Comparison of ENCODE assay signal across 9 cellular contexts in genomic region chr16:11799017-11799381, GRCh38. TPM values are rescaled to one million over a fixed set of nuclear protein-coding genes. Genes with fewer than 3 reads are reported as not detected.
DNase-seq lines count a peak whose midpoint lies in the region; ATAC-seq and TF ChIP-seq lines count a peak whose summit lies in the region.
"Had no signal": no experiment of that assay in that cellular context is flagged by ENCODE, and none has a peak within 500 bp of the region (broad histone marks: within the 10 kb centered on the region; RNA-seq: fewer than 3 reads in every experiment).

No MANE protein-coding gene starts in this region.

- peak overlapping the region in 5 of 6 donors; percentile 74 to 99 (median 99) for H3K27ac Mint-ChIP-seq in naive B cell

- H3K27me3 Mint-ChIP-seq in naive B cell, result no peaks in the 10 kb centered on the region

- no peak for TF ChIP-seq CTCF in AG04450 (IDR thresholded peaks at IDR 0.05; ENCODE audit: low read depth, low read length)
- TF ChIP-seq CTCF in HFF-Myc (IDR thresholded peaks at IDR 0.05; ENCODE audit: low read depth, low read length, missing control alignments), result no peak
- no peak for TF ChIP-seq CTCF in ascending aorta (IDR thresholded peaks at IDR 0.05)

- ATAC-seq in naive B cell (ENCODE audit: low read depth in 2 of 2) (no peak), HG03521 (IDR thresholded peaks at IDR 0.05; ENCODE audit: unreplicated experiment) (no peak)

- H3K9me3 ChIP-seq in AG04450 (ENCODE audit: control insufficient read depth, insufficient read depth, low read length), result no peaks in the 10 kb centered on the region
- H3K9me3 ChIP-seq in ascending aorta, result no peaks in the 10 kb centered on the region

- DNase-seq in AG04450 (ENCODE audit: low read depth, low spot score), result no peak
- no peak for DNase-seq in HFF-Myc (ENCODE audit: extremely low read depth, low read depth)
- no peak for DNase-seq in ascending aorta (ENCODE audit: low spot score in 2 of 2)
- no peak for DNase-seq in naive B cell
- no peak for DNase-seq in AG20443 (ENCODE audit: low spot score)
- no peak for DNase-seq in HuH-7.5 (ENCODE audit: low spot score)
- no peak for DNase-seq in GDM1 (lab: John Stamatoyannopoulos, UW)
- DNase-seq: mesenchymal stem cell had no signal

- POLR2A ChIA-PET in AG04450 (lab: Yijun Ruan, JAX), result no interaction called here

- H3K4me3 Mint-ChIP-seq in naive B cell, result peak overlapping the region in 4 of 8 donors; percentile 37 to 97 (median 96)

- H3K27me3 ChIP-seq in AG04450 (ENCODE audit: control insufficient read depth, insufficient read depth, low read length), result no peaks in the 10 kb centered on the region
- H3K27me3 ChIP-seq in ascending aorta, result no peaks in the 10 kb centered on the region

- H3K9me3 Mint-ChIP-seq in naive B cell, result no peaks in the 10 kb centered on the region

- CTCF ChIA-PET in AG04450 (lab: Charles Lee), result interaction anchor here (0.6 to 1.6 kb wide), 3 partner anchors 35 to 269 kb away, joined by 3 to 4 read pairs (median 3); no protein-coding TSS in a partner anchor

- no peaks in the 10 kb centered on the region for H3K36me3 Mint-ChIP-seq in naive B cell

- no peak overlapping the region for H3K27ac ChIP-seq in AG04450 (ENCODE audit: low read depth, low read length)
- peak overlapping the region; percentile 97 to 98 for H3K27ac ChIP-seq in ascending aorta

- intact Hi-C loops in ascending aorta (cut with DNase I), result loop anchor here (5.0 kb wide), 3 partner anchors 53 to 302 kb away; partner anchors contain the start of genes GSPT1 and RSL1D1

- H3K4me3 ChIP-seq in AG04450 (ENCODE audit: low read depth, low read length) (peak overlapping the region; percentile 13; the same call in 1 of the 2 replicates), HFF-Myc (replicated peaks; ENCODE audit: low read depth, low read length) (peak overlapping the region; percentile 83; the same call in 1 of the 2 replicates), ascending aorta (peak overlapping the region in 1 of 2 donors; percentile 91)

- peaks cover 14 to 35% of the 10 kb centered on the region in 2 donors for H3K4me1 ChIP-seq in ascending aorta

- H3K36me3 ChIP-seq in ascending aorta, result no peaks in the 10 kb centered on the region

- peaks cover 43 to 56% (median 55%) of the 10 kb centered on the region in 3 donors for H3K4me1 Mint-ChIP-seq in naive B cell

RNA-seq across cellular contexts. Expression of gene ZC3H7A, which starts 1.9 kb away (rescaled TPM):
- polyA plus RNA-seq in AG04450 (2011; rRNA removed) (66.9 and 72.6 TPM in 2 replicates), naive B cell (ENCODE audit: low read depth in 6 of 6) (10 to 100 TPM; 20.7 to 38.4 (median 32.0) TPM)
- polyA minus RNA-seq in AG04450 (2011; rRNA and poly(A)+ RNA removed), result 32.0 and 40.6 TPM in 2 replicates
- total RNA-seq in ascending aorta, result 56.9 TPM

RNA-seq across cellular contexts. Expression of gene RSL1D1, which starts 52.3 kb away (rescaled TPM):
- polyA plus RNA-seq in AG04450 (2011; rRNA removed) (106 and 169 TPM in 2 replicates), naive B cell (ENCODE audit: low read depth in 6 of 6) (100 to 1,000 TPM in 5 of 6 donors, 10 to 100 TPM in 1; 69.7 to 240 (median 184) TPM)
- 30.5 and 51.3 TPM in 2 replicates for polyA minus RNA-seq in AG04450 (2011; rRNA and poly(A)+ RNA removed)
- total RNA-seq in ascending aorta, result 160 TPM

RNA-seq across cellular contexts. Expression of gene TXNDC11, which starts 56.3 kb away (rescaled TPM):
- 35.8 and 37.7 TPM in 2 replicates for polyA plus RNA-seq in AG04450 (2011; rRNA removed)
- 23.1 and 28.4 TPM in 2 replicates for polyA minus RNA-seq in AG04450 (2011; rRNA and poly(A)+ RNA removed)
- total RNA-seq in ascending aorta, result 86.5 TPM
- 10 to 100 TPM; 34.6 to 65.6 (median 40.2) TPM for polyA plus RNA-seq in naive B cell (ENCODE audit: low read depth in 6 of 6)
